ENCODE assay signal across 19 cellular contexts in the genomic region with DNA sequence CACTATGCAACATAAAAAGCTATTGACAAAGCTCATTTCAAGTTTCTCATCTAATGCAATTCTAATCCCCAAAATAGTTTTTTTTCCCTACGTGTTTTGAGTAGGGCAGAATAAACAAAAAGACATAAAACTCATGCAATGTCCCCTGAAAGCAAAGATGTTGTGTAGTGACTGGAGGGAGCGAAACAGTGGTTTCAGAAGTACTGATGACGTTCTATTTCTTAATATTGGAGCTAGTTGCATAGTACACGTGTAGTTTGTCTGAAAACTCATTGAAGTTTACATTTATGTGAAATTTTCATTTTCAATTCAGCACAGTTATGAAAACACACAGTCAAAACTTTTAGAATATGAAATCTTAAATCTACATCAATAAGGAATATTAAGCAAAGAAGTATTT.
"Had no signal": no experiment of that assay in that cellular context is flagged by ENCODE, and none has a peak within 500 bp of the region (broad histone marks: within the 10 kb centered on the region; RNA-seq: fewer than 3 reads in every experiment).

No MANE protein-coding gene starts in this region.

- H3K27me3 Mint-ChIP-seq: dendritic cell treated with granulocyte-macrophage colony-stimulating factor and Interleukin-4, amounts not matched to agents 40 ng/mL and 50 ng/mL, for 4 days; effector memory CD8-positive, alpha-beta T cell; naive thymus-derived CD4-positive, alpha-beta T cell; stimulated activated memory B cell treated with anti-CD40 and anti-IgM and Interleukin-4, amounts not matched to agents 10 μg/mL and 1 μg/mL and 100 μg/mL, for 72 hours; stimulated activated naive CD8-positive, alpha-beta T cell treated with anti-CD3 and anti-CD28 coated beads, Interleukin-15, Interleukin-2, amounts not matched to agents 100 ng/mL and 50 ng/mL, for 24 hours had no signal

- DNase-seq: effector memory CD8-positive, alpha-beta T cell; esophagus squamous epithelium; foreskin fibroblast; immature natural killer cell; kidney; left colon; naive thymus-derived CD4-positive, alpha-beta T cell; spleen; stimulated activated CD4-positive, alpha-beta T cell treated with anti-CD3 and anti-CD28 coated beads, Interleukin-15, amount 100 ng/mL, for 24 hours; stimulated activated CD4-positive, alpha-beta T cell treated with anti-CD3 and anti-CD28 coated beads, Interleukin-1b, Interleukin-23, amount 100 ng/mL, for 48 hours; stimulated activated CD4-positive, alpha-beta T cell treated with anti-CD3 and anti-CD28 coated beads, Interleukin-4, amount 100 ng/mL, for 24 hours; tibial artery; upper lobe of right lung had no signal

- H3K4me3 Mint-ChIP-seq: dendritic cell treated with granulocyte-macrophage colony-stimulating factor and Interleukin-4, amounts not matched to agents 40 ng/mL and 50 ng/mL, for 4 days; effector memory CD8-positive, alpha-beta T cell; immature natural killer cell; naive thymus-derived CD4-positive, alpha-beta T cell; stimulated activated memory B cell treated with anti-CD40 and anti-IgM and Interleukin-4, amounts not matched to agents 10 μg/mL and 1 μg/mL and 100 μg/mL, for 72 hours; stimulated activated naive CD8-positive, alpha-beta T cell treated with anti-CD3 and anti-CD28 coated beads, Interleukin-15, Interleukin-2, amounts not matched to agents 100 ng/mL and 50 ng/mL, for 24 hours had no signal

- FAIRE-seq: kidney had no signal

- H3K4me3 ChIP-seq: esophagus squamous epithelium, spleen, tibial artery, upper lobe of right lung, vagina had no signal

- H3K27ac Mint-ChIP-seq: dendritic cell treated with granulocyte-macrophage colony-stimulating factor and Interleukin-4, amounts not matched to agents 40 ng/mL and 50 ng/mL, for 4 days; effector memory CD8-positive, alpha-beta T cell; immature natural killer cell; naive thymus-derived CD4-positive, alpha-beta T cell; stimulated activated memory B cell treated with anti-CD40 and anti-IgM and Interleukin-4, amounts not matched to agents 10 μg/mL and 1 μg/mL and 100 μg/mL, for 72 hours; stimulated activated naive CD8-positive, alpha-beta T cell treated with anti-CD3 and anti-CD28 coated beads, Interleukin-15, Interleukin-2, amounts not matched to agents 100 ng/mL and 50 ng/mL, for 24 hours had no signal

- H3K36me3 ChIP-seq: esophagus squamous epithelium, neutrophil, upper lobe of right lung, vagina had no signal

- H3K9me3 ChIP-seq: neutrophil, upper lobe of right lung, vagina had no signal

- ATAC-seq: effector memory CD8-positive, alpha-beta T cell; left colon; naive thymus-derived CD4-positive, alpha-beta T cell; sciatic nerve; stimulated activated memory B cell treated with anti-CD40 and anti-IgM and Interleukin-4, amounts not matched to agents 10 μg/mL and 1 μg/mL and 100 μg/mL, for 72 hours; upper lobe of right lung had no signal

- H3K9me3 Mint-ChIP-seq: dendritic cell treated with granulocyte-macrophage colony-stimulating factor and Interleukin-4, amounts not matched to agents 40 ng/mL and 50 ng/mL, for 4 days; effector memory CD8-positive, alpha-beta T cell had no signal

- H3K27ac ChIP-seq: neutrophil, spleen, tibial artery, upper lobe of right lung, vagina had no signal

- H3K27me3 ChIP-seq: esophagus squamous epithelium, neutrophil, spleen, tibial artery, upper lobe of right lung, vagina had no signal
